ENCODE assay signal across 24 cellular contexts in the genomic region with DNA sequence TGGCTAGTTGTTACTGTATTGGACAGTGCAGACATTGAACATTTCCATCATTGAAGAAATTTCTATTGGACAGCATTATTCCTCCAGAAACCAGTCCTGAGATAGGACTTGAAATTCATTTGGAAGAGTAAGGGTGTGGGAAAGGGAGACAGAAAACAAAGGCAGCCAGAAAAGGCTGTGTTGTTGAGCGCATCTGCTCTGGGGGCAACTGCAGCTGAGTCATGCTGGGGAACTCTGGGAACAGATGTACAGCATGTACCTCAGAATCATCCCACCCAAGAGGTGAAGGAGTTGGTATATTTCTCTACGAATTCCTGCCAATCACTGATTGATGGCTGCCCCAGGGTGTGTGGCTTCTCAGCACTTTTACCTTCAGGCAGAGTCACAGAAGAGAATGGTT. TPM values are rescaled to one million over a fixed set of nuclear protein-coding genes. Genes with fewer than 3 reads are reported as not detected.
DNase-seq lines count a peak whose midpoint lies in the region; ATAC-seq, FAIRE-seq and TF ChIP-seq lines count a peak whose summit lies in the region.
"Had no signal": no experiment of that assay in that cellular context is flagged by ENCODE, and none has a peak within 500 bp of the region (broad histone marks: within the 10 kb centered on the region; RNA-seq: fewer than 3 reads in every experiment).

No MANE protein-coding gene starts in this region.

- H2AFZ ChIP-seq in astrocyte (ENCODE audit: low read depth, low read length): no peak overlapping the region

- H3K4me3 Mint-ChIP-seq in astrocyte (ENCODE audit: unreplicated experiment) (no peak overlapping the region), type B pancreatic cell (no peak overlapping the region)
- H3K4me3 Mint-ChIP-seq: GM23338 had no signal

- H3K36me3 Mint-ChIP-seq in astrocyte (ENCODE audit: low read depth, unreplicated experiment): no peaks in the 10 kb centered on the region
- H3K36me3 Mint-ChIP-seq in type B pancreatic cell: no peaks in the 10 kb centered on the region

- H3K4me3 ChIP-seq in astrocyte (ENCODE audit: insufficient read depth, low read depth, low read length): no peak overlapping the region
- H3K4me3 ChIP-seq: GM23338 had no signal

- FAIRE-seq in astrocyte (lab: Jason Lieb, UNC): peak; percentile 34
- FAIRE-seq: D721Med, HTR-8/SVneo had no signal

- H3K27me3 Mint-ChIP-seq in astrocyte (ENCODE audit: low read depth, unreplicated experiment) (no peaks in the 10 kb centered on the region), type B pancreatic cell (no peaks in the 10 kb centered on the region)

- H3K4me2 ChIP-seq in astrocyte (ENCODE audit: low read length): no peak overlapping the region
- H3K4me2 ChIP-seq: GM23338, KMS-11 had no signal

- DNase-seq in Ammon's horn (ENCODE audit: low spot score) (peak; percentile 64), astrocyte (ENCODE audit: low read depth) (no peak), head of caudate nucleus (peak; percentile 27 to 83 (median 56)), occipital lobe (lab: John Stamatoyannopoulos, UW) (peak; percentile 16), NCI-H2081 (lab: John Stamatoyannopoulos, UW) (no peak), type B pancreatic cell (ENCODE audit: extremely low spot score, unreplicated experiment) (no peak), GM19240 (ENCODE audit: insufficient read length, low spot score) (no peak)
- DNase-seq: 8988T, BE2C, DMS53, GF-D8, HCEC 1CT, IMR-90, NCI-H1105, NCI-H146, NCI-H2029, NCI-H524 treated with DMSO at 0.1 percent for 48 hours, NCI-H82 had no signal

- TF ChIP-seq CTCF in astrocyte (IDR thresholded peaks at IDR 0.05; ENCODE audit: insufficient read depth, low read depth, low read length) (no peak), type B pancreatic cell (conservative IDR thresholded peaks at IDR 0.05) (no peak)

- H3K9ac ChIP-seq in astrocyte (ENCODE audit: low read length): no peak overlapping the region
- H3K9ac ChIP-seq: KMS-11 had no signal

- H3K4me1 Mint-ChIP-seq in astrocyte (ENCODE audit: low read depth, unreplicated experiment) (no peaks in the 10 kb centered on the region), type B pancreatic cell (ENCODE audit: unreplicated experiment) (no peaks in the 10 kb centered on the region)

- H3K9me3 ChIP-seq in astrocyte (ENCODE audit: insufficient read depth, low read depth, low read length): no peaks in the 10 kb centered on the region
- H3K9me3 ChIP-seq: BE2C had no signal

- no peaks in the 10 kb centered on the region for H3K27me3 ChIP-seq in astrocyte (ENCODE audit: insufficient read depth, low read length)
- H3K27me3 ChIP-seq: BE2C had no signal

- intact Hi-C loops in head of caudate nucleus (cut with DNase I): no loop called here

- H3K9me3 Mint-ChIP-seq in astrocyte (ENCODE audit: unreplicated experiment) (peaks cover 2% of the 10 kb centered on the region), type B pancreatic cell (peaks cover 6% of the 10 kb centered on the region)
- H3K9me3 Mint-ChIP-seq: GM23338 had no signal

- no peaks in the 10 kb centered on the region for H3K4me1 ChIP-seq in astrocyte (ENCODE audit: insufficient read depth, low read length)
- H3K4me1 ChIP-seq: BE2C had no signal

- no peaks in the 10 kb centered on the region for H3K36me3 ChIP-seq in astrocyte (ENCODE audit: insufficient read depth, low read length)
- H3K36me3 ChIP-seq: BE2C had no signal

- no peaks in the 10 kb centered on the region for H4K20me1 ChIP-seq in astrocyte (ENCODE audit: insufficient read depth, low read length)

- no peak for ATAC-seq in HG02588 (IDR thresholded peaks at IDR 0.05; ENCODE audit: unreplicated experiment)
- ATAC-seq: GM23338, Panc1 had no signal

- H3K27ac Mint-ChIP-seq in astrocyte (ENCODE audit: unreplicated experiment): no peak overlapping the region
- no peak overlapping the region for H3K27ac Mint-ChIP-seq in type B pancreatic cell
- H3K27ac Mint-ChIP-seq: GM23338 had no signal

- no peak overlapping the region for H3K27ac ChIP-seq in astrocyte (ENCODE audit: low read depth, low read length)
- H3K27ac ChIP-seq: KMS-11 had no signal

- no peaks in the 10 kb centered on the region for H3K79me2 ChIP-seq in astrocyte (ENCODE audit: insufficient read depth, low read length)

RNA-seq across cellular contexts. Expression of gene GEMIN8, which starts 39.6 kb away (rescaled TPM):
- total RNA-seq in astrocyte: 9.5 and 10.5 TPM in 2 replicates
- total RNA-seq in occipital lobe: 18.1 TPM
- 18.7 and 19.8 TPM in 2 replicates for total RNA-seq in type B pancreatic cell (ENCODE audit: low replicate concordance)

Comparison
In these comparisons a context has a peak if more than half of its experiments do, and no peak if none do; other contexts are left out.
1. DNase-seq: peak in Ammon's horn (single experiment), head of caudate nucleus (42 of 42) and occipital lobe (single experiment); none in astrocyte (single experiment), NCI-H2081 (0 of 2), type B pancreatic cell (single experiment) and GM19240 (single experiment).